ENCODE assay signal across 17 cellular contexts in the genomic region with DNA sequence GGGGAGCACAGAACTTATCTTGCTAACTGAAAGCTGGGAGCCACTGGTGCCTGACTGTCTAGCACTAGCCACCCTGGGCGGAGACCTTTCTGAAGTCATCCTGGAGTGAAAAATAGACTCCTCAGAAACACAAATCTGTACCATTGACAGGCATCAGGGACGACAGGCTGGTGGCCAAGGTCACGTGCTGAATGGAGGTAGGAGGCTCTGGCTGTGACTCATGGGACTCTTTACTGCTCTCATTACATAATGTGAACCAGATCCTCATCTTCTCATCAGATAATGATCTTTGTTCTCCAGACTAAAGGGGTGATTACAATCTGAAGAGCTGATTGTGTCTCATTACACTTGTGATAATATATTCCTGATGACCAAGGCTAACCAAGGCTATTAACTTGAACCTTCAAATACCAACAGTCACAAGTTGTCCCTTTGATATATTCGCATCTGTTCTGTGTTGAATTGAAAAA.
A peak's percentile ranks its signal among the peaks of the same experiment; 100 is the strongest.
DNase-seq lines count a peak whose midpoint lies in the region; ATAC-seq, FAIRE-seq and TF ChIP-seq lines count a peak whose summit lies in the region.
"Had no signal": no experiment of that assay in that cellular context is flagged by ENCODE, and none has a peak within 500 bp of the region (broad histone marks: within the 10 kb centered on the region; RNA-seq: fewer than 3 reads in every experiment).

No MANE protein-coding gene starts in this region.

- H3K27me3 Mint-ChIP-seq in HFFc6 (ENCODE audit: insufficient read depth), result no peaks in the 10 kb centered on the region

- no peaks in the 10 kb centered on the region for H3K9me3 ChIP-seq in adrenal gland (replicated peaks in 1 of 3)
- no peaks in the 10 kb centered on the region for H3K9me3 ChIP-seq in mucosa of descending colon
- H3K9me3 ChIP-seq: BE2C, ovary had no signal

- H3K36me3 ChIP-seq in adrenal gland (replicated peaks in 1 of 2), result no peaks in the 10 kb centered on the region
- no peaks in the 10 kb centered on the region for H3K36me3 ChIP-seq in mucosa of descending colon (ENCODE audit: low read depth)
- H3K36me3 ChIP-seq: BE2C, breast epithelium, ovary had no signal

- peaks cover 39% of the 10 kb centered on the region for H3K36me3 Mint-ChIP-seq in HFFc6 (ENCODE audit: low read depth)

- FAIRE-seq in D721Med (lab: Jason Lieb, UNC) (no peak), frontal cortex (lab: Jason Lieb, UNC) (no peak)

- H3K9me3 Mint-ChIP-seq in HFFc6, result peaks cover 4% of the 10 kb centered on the region; the same call in 1 of the 2 replicates

- H3K27ac ChIP-seq in adrenal gland, result peak overlapping the region in 1 of 5 donors; percentile 17
- H3K27ac ChIP-seq: breast epithelium, KMS-11, ovary, VCaP had no signal

- ATAC-seq in mucosa of descending colon, result peak; percentile 91
- ATAC-seq: GM23338 had no signal

- intact Hi-C loops in adrenal gland (cut with DNase I) (no loop called here), mucosa of descending colon (cut with DNase I, micrococcal nuclease) (no loop called here)

- 38 to 42% (median 41%) methylated on average over 4 of the region's 4 CpGs for WGBS in adrenal gland, 4 donors

- peak overlapping the region; percentile 77 for H3K27ac Mint-ChIP-seq in HFFc6
- H3K27ac Mint-ChIP-seq: GM23338 had no signal

- H3K4me3 Mint-ChIP-seq in HFFc6, result peak overlapping the region; percentile 71
- H3K4me3 Mint-ChIP-seq: GM23338 had no signal

- H3K27me3 ChIP-seq in adrenal gland, result no peaks in the 10 kb centered on the region
- H3K27me3 ChIP-seq: BE2C, breast epithelium, ovary had no signal

- no peak for TF ChIP-seq POLR2A in adrenal gland (IDR thresholded peaks at IDR 0.05)

- no peak for TF ChIP-seq CTCF in HFFc6 (IDR thresholded peaks at IDR 0.05)
- TF ChIP-seq CTCF in adrenal gland (IDR thresholded peaks at IDR 0.05), result no peak
- TF ChIP-seq CTCF in mucosa of descending colon (IDR thresholded peaks at IDR 0.05), result no peak
- TF ChIP-seq CTCF in D721Med (IDR thresholded peaks at IDR 0.05; ENCODE audit: insufficient read depth, missing control alignments), result no peak

- H3K4me1 Mint-ChIP-seq in HFFc6 (ENCODE audit: low read depth), result peaks cover 64% of the 10 kb centered on the region

- H3K4me3 ChIP-seq in adrenal gland (no peak overlapping the region), mucosa of descending colon (no peak overlapping the region)
- H3K4me3 ChIP-seq: breast epithelium, GM23338, ovary had no signal

- peak; percentile 82 for DNase-seq in EH (ENCODE audit: low read depth)
- peak; percentile 72 for DNase-seq in HFFc6
- peak in 5 of 7 donors; percentile 21 to 56 (median 28) for DNase-seq in adrenal gland
- DNase-seq in mucosa of descending colon, result peak in 1 of 3 donors; percentile 25
- no peak for DNase-seq in D721Med (ENCODE audit: insufficient read length, low spot score)
- DNase-seq in frontal cortex (ENCODE audit: low spot score in 2 of 2), result no peak
- DNase-seq in HCEC 1CT, result no peak
- no peak for DNase-seq in putamen (ENCODE audit: low spot score)
- DNase-seq: BE2C, midbrain, NCI-H1694, NCI-H510A, ovary had no signal

- H3K4me1 ChIP-seq in adrenal gland (replicated peaks in 1 of 2) (no peaks in the 10 kb centered on the region), mucosa of descending colon (ENCODE audit: low read depth) (no peaks in the 10 kb centered on the region)
- H3K4me1 ChIP-seq: BE2C, breast epithelium had no signal

Comparison
In these comparisons a context has a peak if more than half of its experiments do, and no peak if none do; other contexts are left out.
1. DNase-seq: peak in EH (single experiment), HFFc6 (single experiment) and adrenal gland (5 of 7); none in D721Med (single experiment), frontal cortex (0 of 2), HCEC 1CT (single experiment) and putamen (single experiment).